ENCODE assay signal across 1 cellular context in the genomic region with DNA sequence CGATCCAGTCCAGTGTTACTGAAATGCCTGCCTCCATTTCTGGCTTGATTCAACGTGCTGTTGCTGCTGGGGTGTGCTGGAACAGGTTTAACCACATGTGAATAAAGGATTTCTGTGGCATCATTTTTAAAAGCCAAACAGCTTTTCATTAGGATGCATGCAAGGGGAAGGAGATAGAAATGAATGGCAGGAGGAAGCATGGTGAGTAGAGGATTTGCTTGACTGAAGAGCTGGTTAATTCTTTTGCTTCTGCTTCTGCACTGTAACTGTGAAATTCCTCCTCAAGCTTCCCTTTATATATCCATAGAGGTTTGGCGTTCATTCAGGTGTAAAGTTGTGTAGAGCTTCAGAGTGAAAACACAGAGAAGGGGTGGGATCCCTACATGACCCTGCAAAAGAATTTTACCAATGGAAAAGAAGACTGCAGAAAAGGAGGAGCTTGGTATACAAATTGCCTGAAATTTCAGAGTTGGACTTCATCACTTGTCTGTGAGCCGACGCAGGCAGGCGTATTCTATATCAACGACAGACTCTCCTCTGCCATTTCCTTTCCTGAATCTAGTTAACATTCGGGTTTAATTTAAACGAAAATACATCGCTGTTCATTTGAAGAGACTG.
TF ChIP-seq lines count a peak whose summit lies in the region.

A gene with protein sequence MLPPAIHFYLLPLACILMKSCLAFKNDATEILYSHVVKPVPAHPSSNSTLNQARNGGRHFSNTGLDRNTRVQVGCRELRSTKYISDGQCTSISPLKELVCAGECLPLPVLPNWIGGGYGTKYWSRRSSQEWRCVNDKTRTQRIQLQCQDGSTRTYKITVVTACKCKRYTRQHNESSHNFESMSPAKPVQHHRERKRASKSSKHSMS (minus strand): TSS at position 270 of the 618 bp plus-strand sequence. CDS start 70 bp downstream, at position 200.

TF ChIP-seq in H1, 55 proteins besides CTCF, POLR2A, EP300 and RAD21:
- TF ChIP-seq GABPA (IDR thresholded peaks at IDR 0.05; ENCODE audit: borderline replicate concordance, insufficient read depth, low read length) (no peak), TAF1 (IDR thresholded peaks at IDR 0.05; ENCODE audit: low read depth, low read length) (no peak), TEAD4 (IDR thresholded peaks at IDR 0.05; ENCODE audit: low read depth, low read length) (no peak)
TF ChIP-seq in H1: peak in this region for 0.
